ENCODE assay signal across 1 cellular context in the genomic region with DNA sequence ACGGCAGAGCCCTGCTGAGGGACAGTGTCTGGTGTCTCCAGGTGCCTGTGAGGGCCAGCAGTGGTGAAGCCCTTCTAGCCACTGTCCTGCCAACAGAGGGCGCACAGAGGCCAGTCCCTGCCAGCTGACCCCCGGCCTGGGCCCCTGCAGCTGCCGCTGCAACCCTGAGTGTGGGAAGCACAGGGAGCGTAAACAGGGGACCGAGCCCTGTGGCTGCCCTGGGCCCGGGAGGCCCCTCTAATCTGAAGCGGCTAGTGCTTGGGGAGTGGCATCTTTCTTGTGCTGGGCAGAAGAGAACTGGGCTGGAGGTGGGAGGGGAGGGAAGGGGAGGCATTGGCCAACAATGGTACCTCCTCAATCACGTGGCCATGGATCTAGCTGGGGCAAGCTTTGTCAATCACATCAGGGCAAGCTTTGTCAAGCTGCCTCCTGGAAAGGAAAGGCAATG.
TF ChIP-seq lines count a peak whose summit lies in the region.

No MANE protein-coding gene starts in this region.

TF ChIP-seq in HepG2, 621 proteins besides CTCF, POLR2A, EP300 and RAD21 (continued from another document and continues in another):
- TF ChIP-seq, protein P1, sequence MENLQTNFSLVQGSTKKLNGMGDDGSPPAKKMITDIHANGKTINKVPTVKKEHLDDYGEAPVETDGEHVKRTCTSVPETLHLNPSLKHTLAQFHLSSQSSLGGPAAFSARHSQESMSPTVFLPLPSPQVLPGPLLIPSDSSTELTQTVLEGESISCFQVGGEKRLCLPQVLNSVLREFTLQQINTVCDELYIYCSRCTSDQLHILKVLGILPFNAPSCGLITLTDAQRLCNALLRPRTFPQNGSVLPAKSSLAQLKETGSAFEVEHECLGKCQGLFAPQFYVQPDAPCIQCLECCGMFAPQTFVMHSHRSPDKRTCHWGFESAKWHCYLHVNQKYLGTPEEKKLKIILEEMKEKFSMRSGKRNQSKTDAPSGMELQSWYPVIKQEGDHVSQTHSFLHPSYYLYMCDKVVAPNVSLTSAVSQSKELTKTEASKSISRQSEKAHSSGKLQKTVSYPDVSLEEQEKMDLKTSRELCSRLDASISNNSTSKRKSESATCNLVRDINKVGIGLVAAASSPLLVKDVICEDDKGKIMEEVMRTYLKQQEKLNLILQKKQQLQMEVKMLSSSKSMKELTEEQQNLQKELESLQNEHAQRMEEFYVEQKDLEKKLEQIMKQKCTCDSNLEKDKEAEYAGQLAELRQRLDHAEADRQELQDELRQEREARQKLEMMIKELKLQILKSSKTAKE (CRISPR knock-in tag; IDR thresholded peaks at IDR 0.05; ENCODE audit: borderline replicate concordance), result no peak
- TF ChIP-seq HNRNPH1 (optimal IDR thresholded peaks at IDR 0.05; ENCODE audit: low read depth, low read length), result no peak
- TF ChIP-seq MED1 (CRISPR knock-in tag; IDR thresholded peaks at IDR 0.05), result peak; percentile 43; the same call in 1 of the 2 replicates
- no peak for TF ChIP-seq ZMAT3 (CRISPR knock-in tag; conservative IDR thresholded peaks at IDR 0.05)
- no peak for TF ChIP-seq GABPA (IDR thresholded peaks at IDR 0.05; ENCODE audit: low read depth, low read length)
- TF ChIP-seq GABPA (CRISPR knock-in tag; IDR thresholded peaks at IDR 0.05; ENCODE audit: low read depth), result peak; percentile 34; the same call in 1 of the 2 replicates
- TF ChIP-seq EZH2 (conservative IDR thresholded peaks at IDR 0.05; ENCODE audit: low read depth, low read length), result no peak
- TF ChIP-seq SMARCC2 (IDR thresholded peaks at IDR 0.05), result no peak
- 0 out of 2 replicates have a peak, but pooled peaks have one; percentile 30 for TF ChIP-seq HOXD1 (CRISPR knock-in tag; IDR thresholded peaks at IDR 0.05)
- TF ChIP-seq, protein P2, sequence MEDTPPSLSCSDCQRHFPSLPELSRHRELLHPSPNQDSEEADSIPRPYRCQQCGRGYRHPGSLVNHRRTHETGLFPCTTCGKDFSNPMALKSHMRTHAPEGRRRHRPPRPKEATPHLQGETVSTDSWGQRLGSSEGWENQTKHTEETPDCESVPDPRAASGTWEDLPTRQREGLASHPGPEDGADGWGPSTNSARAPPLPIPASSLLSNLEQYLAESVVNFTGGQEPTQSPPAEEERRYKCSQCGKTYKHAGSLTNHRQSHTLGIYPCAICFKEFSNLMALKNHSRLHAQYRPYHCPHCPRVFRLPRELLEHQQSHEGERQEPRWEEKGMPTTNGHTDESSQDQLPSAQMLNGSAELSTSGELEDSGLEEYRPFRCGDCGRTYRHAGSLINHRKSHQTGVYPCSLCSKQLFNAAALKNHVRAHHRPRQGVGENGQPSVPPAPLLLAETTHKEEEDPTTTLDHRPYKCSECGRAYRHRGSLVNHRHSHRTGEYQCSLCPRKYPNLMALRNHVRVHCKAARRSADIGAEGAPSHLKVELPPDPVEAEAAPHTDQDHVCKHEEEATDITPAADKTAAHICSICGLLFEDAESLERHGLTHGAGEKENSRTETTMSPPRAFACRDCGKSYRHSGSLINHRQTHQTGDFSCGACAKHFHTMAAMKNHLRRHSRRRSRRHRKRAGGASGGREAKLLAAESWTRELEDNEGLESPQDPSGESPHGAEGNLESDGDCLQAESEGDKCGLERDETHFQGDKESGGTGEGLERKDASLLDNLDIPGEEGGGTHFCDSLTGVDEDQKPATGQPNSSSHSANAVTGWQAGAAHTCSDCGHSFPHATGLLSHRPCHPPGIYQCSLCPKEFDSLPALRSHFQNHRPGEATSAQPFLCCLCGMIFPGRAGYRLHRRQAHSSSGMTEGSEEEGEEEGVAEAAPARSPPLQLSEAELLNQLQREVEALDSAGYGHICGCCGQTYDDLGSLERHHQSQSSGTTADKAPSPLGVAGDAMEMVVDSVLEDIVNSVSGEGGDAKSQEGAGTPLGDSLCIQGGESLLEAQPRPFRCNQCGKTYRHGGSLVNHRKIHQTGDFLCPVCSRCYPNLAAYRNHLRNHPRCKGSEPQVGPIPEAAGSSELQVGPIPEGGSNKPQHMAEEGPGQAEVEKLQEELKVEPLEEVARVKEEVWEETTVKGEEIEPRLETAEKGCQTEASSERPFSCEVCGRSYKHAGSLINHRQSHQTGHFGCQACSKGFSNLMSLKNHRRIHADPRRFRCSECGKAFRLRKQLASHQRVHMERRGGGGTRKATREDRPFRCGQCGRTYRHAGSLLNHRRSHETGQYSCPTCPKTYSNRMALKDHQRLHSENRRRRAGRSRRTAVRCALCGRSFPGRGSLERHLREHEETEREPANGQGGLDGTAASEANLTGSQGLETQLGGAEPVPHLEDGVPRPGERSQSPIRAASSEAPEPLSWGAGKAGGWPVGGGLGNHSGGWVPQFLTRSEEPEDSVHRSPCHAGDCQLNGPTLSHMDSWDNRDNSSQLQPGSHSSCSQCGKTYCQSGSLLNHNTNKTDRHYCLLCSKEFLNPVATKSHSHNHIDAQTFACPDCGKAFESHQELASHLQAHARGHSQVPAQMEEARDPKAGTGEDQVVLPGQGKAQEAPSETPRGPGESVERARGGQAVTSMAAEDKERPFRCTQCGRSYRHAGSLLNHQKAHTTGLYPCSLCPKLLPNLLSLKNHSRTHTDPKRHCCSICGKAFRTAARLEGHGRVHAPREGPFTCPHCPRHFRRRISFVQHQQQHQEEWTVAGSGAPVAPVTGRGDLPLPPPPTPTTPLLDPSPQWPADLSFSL (CRISPR knock-in tag; IDR thresholded peaks at IDR 0.05), result no peak
- peak; percentile 62; the same call in 1 of the 2 replicates for TF ChIP-seq ZFX (CRISPR knock-in tag; IDR thresholded peaks at IDR 0.05; ENCODE audit: low read depth)
- no peak for TF ChIP-seq ZNF782 (CRISPR knock-in tag; IDR thresholded peaks at IDR 0.05; ENCODE audit: borderline replicate concordance)
- no peak for TF ChIP-seq SOX13 (IDR thresholded peaks at IDR 0.05)
- TF ChIP-seq SOX13 (CRISPR knock-in tag; conservative IDR thresholded peaks at IDR 0.05 in 1 of 2, IDR thresholded peaks at IDR 0.05 in 1 of 2), result peak in 1 of 2 experiments; percentile 34; a peak in 1 of 4 replicates
- no peak for TF ChIP-seq HNRNPK (IDR thresholded peaks at IDR 0.05; ENCODE audit: low read depth, low read length, poor library complexity, severe bottlenecking)
- TF ChIP-seq, protein P3, sequence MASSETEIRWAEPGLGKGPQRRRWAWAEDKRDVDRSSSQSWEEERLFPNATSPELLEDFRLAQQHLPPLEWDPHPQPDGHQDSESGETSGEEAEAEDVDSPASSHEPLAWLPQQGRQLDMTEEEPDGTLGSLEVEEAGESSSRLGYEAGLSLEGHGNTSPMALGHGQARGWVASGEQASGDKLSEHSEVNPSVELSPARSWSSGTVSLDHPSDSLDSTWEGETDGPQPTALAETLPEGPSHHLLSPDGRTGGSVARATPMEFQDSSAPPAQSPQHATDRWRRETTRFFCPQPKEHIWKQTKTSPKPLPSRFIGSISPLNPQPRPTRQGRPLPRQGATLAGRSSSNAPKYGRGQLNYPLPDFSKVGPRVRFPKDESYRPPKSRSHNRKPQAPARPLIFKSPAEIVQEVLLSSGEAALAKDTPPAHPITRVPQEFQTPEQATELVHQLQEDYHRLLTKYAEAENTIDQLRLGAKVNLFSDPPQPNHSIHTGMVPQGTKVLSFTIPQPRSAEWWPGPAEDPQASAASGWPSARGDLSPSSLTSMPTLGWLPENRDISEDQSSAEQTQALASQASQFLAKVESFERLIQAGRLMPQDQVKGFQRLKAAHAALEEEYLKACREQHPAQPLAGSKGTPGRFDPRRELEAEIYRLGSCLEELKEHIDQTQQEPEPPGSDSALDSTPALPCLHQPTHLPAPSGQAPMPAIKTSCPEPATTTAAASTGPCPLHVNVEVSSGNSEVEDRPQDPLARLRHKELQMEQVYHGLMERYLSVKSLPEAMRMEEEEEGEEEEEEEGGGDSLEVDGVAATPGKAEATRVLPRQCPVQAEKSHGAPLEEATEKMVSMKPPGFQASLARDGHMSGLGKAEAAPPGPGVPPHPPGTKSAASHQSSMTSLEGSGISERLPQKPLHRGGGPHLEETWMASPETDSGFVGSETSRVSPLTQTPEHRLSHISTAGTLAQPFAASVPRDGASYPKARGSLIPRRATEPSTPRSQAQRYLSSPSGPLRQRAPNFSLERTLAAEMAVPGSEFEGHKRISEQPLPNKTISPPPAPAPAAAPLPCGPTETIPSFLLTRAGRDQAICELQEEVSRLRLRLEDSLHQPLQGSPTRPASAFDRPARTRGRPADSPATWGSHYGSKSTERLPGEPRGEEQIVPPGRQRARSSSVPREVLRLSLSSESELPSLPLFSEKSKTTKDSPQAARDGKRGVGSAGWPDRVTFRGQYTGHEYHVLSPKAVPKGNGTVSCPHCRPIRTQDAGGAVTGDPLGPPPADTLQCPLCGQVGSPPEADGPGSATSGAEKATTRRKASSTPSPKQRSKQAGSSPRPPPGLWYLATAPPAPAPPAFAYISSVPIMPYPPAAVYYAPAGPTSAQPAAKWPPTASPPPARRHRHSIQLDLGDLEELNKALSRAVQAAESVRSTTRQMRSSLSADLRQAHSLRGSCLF (CRISPR knock-in tag; IDR thresholded peaks at IDR 0.05; ENCODE audit: borderline replicate concordance), result no peak
- peak; percentile 31; the same call in 1 of the 2 replicates for TF ChIP-seq SALL2 (CRISPR knock-in tag; IDR thresholded peaks at IDR 0.05)
- TF ChIP-seq, protein P4, sequence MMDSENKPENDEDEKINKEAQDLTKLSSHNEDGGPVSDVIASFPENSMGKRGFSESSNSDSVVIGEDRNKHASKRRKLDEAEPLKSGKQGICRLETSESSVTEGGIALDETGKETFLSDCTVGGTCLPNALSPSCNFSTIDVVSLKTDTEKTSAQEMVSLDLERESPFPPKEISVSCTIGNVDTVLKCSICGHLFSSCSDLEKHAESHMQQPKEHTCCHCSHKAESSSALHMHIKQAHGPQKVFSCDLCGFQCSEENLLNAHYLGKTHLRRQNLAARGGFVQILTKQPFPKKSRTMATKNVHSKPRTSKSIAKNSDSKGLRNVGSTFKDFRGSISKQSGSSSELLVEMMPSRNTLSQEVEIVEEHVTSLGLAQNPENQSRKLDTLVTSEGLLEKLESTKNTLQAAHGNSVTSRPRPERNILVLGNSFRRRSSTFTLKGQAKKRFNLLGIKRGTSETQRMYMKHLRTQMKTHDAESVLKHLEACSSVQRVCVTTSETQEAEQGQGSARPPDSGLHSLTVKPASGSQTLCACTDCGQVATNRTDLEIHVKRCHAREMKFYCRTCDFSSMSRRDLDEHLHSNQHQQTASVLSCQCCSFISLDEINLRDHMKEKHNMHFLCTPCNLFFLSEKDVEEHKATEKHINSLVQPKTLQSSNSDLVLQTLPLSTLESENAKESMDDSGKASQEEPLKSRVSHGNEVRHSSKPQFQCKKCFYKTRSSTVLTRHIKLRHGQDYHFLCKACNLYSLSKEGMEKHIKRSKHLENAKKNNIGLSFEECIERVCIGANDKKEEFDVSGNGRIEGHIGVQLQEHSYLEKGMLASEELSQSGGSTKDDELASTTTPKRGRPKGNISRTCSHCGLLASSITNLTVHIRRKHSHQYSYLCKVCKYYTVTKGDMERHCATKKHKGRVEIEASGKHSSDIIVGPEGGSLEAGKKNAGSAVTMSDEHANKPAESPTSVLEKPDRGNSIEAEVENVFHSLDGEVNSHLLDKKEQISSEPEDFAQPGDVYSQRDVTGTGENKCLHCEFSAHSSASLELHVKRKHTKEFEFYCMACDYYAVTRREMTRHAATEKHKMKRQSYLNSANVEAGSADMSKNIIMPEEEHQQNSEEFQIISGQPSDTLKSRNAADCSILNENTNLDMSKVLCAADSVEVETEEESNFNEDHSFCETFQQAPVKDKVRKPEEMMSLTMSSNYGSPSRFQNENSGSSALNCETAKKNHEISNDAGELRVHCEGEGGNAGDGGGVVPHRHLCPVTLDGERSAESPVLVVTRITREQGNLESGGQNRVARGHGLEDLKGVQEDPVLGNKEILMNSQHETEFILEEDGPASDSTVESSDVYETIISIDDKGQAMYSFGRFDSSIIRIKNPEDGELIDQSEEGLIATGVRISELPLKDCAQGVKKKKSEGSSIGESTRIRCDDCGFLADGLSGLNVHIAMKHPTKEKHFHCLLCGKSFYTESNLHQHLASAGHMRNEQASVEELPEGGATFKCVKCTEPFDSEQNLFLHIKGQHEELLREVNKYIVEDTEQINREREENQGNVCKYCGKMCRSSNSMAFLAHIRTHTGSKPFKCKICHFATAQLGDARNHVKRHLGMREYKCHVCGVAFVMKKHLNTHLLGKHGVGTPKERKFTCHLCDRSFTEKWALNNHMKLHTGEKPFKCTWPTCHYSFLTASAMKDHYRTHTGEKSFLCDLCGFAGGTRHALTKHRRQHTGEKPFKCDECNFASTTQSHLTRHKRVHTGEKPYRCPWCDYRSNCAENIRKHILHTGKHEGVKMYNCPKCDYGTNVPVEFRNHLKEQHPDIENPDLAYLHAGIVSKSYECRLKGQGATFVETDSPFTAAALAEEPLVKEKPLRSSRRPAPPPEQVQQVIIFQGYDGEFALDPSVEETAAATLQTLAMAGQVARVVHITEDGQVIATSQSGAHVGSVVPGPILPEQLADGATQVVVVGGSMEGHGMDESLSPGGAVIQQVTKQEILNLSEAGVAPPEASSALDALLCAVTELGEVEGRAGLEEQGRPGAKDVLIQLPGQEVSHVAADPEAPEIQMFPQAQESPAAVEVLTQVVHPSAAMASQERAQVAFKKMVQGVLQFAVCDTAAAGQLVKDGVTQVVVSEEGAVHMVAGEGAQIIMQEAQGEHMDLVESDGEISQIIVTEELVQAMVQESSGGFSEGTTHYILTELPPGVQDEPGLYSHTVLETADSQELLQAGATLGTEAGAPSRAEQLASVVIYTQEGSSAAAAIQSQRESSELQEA (CRISPR knock-in tag; IDR thresholded peaks at IDR 0.05; ENCODE audit: not compliant biosample characterization), result peak; percentile 54
- no peak for TF ChIP-seq CHCHD3 (CRISPR knock-in tag; IDR thresholded peaks at IDR 0.05)
- TF ChIP-seq ZNF563 (CRISPR knock-in tag; IDR thresholded peaks at IDR 0.05), result 0 out of 2 replicates have a peak, but pooled peaks have one; percentile 24
- TF ChIP-seq, protein P5, sequence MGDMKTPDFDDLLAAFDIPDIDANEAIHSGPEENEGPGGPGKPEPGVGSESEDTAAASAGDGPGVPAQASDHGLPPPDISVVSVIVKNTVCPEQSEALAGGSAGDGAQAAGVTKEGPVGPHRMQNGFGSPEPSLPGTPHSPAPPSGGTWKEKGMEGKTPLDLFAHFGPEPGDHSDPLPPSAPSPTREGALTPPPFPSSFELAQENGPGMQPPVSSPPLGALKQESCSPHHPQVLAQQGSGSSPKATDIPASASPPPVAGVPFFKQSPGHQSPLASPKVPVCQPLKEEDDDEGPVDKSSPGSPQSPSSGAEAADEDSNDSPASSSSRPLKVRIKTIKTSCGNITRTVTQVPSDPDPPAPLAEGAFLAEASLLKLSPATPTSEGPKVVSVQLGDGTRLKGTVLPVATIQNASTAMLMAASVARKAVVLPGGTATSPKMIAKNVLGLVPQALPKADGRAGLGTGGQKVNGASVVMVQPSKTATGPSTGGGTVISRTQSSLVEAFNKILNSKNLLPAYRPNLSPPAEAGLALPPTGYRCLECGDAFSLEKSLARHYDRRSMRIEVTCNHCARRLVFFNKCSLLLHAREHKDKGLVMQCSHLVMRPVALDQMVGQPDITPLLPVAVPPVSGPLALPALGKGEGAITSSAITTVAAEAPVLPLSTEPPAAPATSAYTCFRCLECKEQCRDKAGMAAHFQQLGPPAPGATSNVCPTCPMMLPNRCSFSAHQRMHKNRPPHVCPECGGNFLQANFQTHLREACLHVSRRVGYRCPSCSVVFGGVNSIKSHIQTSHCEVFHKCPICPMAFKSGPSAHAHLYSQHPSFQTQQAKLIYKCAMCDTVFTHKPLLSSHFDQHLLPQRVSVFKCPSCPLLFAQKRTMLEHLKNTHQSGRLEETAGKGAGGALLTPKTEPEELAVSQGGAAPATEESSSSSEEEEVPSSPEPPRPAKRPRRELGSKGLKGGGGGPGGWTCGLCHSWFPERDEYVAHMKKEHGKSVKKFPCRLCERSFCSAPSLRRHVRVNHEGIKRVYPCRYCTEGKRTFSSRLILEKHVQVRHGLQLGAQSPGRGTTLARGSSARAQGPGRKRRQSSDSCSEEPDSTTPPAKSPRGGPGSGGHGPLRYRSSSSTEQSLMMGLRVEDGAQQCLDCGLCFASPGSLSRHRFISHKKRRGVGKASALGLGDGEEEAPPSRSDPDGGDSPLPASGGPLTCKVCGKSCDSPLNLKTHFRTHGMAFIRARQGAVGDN (CRISPR knock-in tag; IDR thresholded peaks at IDR 0.05), result peak; percentile 94
- TF ChIP-seq SAFB2 (CRISPR knock-in tag; IDR thresholded peaks at IDR 0.05; ENCODE audit: borderline replicate concordance, low read depth), result 0 out of 2 replicates have a peak, but pooled peaks have one; percentile 64
